ENCODE assay signal across 9 cellular contexts in genomic region chr11:36009469-36009868, GRCh38.
A peak's percentile ranks its signal among the peaks of the same experiment; 100 is the strongest.
DNase-seq lines count a peak whose midpoint lies in the region; ATAC-seq and TF ChIP-seq lines count a peak whose summit lies in the region.
"Had no signal": no experiment of that assay in that cellular context is flagged by ENCODE, and none has a peak within 500 bp of the region (broad histone marks: within the 10 kb centered on the region; RNA-seq: fewer than 3 reads in every experiment).

No MANE protein-coding gene starts in this region.

- no peaks in the 10 kb centered on the region for H3K36me3 ChIP-seq in SK-N-SH (replicated peaks in 1 of 2; ENCODE audit: control insufficient read depth in 1 of 2, insufficient read depth in 2 of 2, low read length in 1 of 2)
- H3K36me3 ChIP-seq: WERI-Rb-1 had no signal

- H3K79me2 ChIP-seq in SK-N-SH (ENCODE audit: insufficient read depth), result peaks cover 42% of the 10 kb centered on the region

- TF ChIP-seq RAD21 in SK-N-SH (IDR thresholded peaks at IDR 0.05; ENCODE audit: low read length), result no peak

- POLR2A ChIA-PET in SK-N-SH (lab: Yijun Ruan, JAX), result no interaction called here

- H2AFZ ChIP-seq in SK-N-SH (ENCODE audit: low read depth), result peak overlapping the region; percentile 33; the same call in 1 of the 2 replicates

- no peaks in the 10 kb centered on the region for H3K27me3 ChIP-seq in SK-N-SH (ENCODE audit: insufficient read depth)

- TF ChIP-seq CTCF in SK-N-SH (IDR thresholded peaks at IDR 0.05), result no peak

- 19% methylated on average over 4 of the region's 4 CpGs for WGBS in SK-N-SH (ENCODE audit: low lambda C conversion rate)

- H3K9me2 ChIP-seq in SK-N-SH, result no peaks in the 10 kb centered on the region

- ATAC-seq in HG02885 (IDR thresholded peaks at IDR 0.05; ENCODE audit: poor library complexity, unreplicated experiment) (no peak), GM18511 (IDR thresholded peaks at IDR 0.05; ENCODE audit: unreplicated experiment) (no peak)
- ATAC-seq: activated naive CD4-positive, alpha-beta T cell treated with anti-CD3 and anti-CD28 coated beads, Interleukin-2, amount 50 U/mL, for 72 hours had no signal

- DNase-seq in HCEC 1CT, result peak; percentile 79
- no peak for DNase-seq in SK-N-SH
- DNase-seq in fibroblast of gingiva (ENCODE audit: low read depth), result peak; percentile 71
- DNase-seq in substantia nigra (lab: John Stamatoyannopoulos, UW), result no peak
- no peak for DNase-seq in HuH-7.5 (ENCODE audit: low spot score)
- DNase-seq: WERI-Rb-1 had no signal

- H3K9ac ChIP-seq in SK-N-SH, result peak overlapping the region; percentile 17; the same call in 1 of the 2 replicates

- peak overlapping the region; percentile 9 to 34; a peak in 3 of 4 replicates for H3K4me3 ChIP-seq in SK-N-SH (ENCODE audit: low read depth in 2 of 2, low read length in 1 of 2)

- peak overlapping the region; percentile 65 for H3K4me2 ChIP-seq in SK-N-SH

- H3F3A ChIP-seq in SK-N-SH (replicated peaks; ENCODE audit: insufficient read depth), result peaks cover 22% of the 10 kb centered on the region

- peak in 1 of 2 experiments; percentile 69; a peak in 2 of 4 replicates for TF ChIP-seq EP300 in SK-N-SH (IDR thresholded peaks at IDR 0.05; ENCODE audit: borderline replicate concordance in 1 of 2, low read depth in 1 of 2, low read length in 1 of 2)

- CTCF ChIA-PET in SK-N-SH (lab: Yijun Ruan, JAX), result no interaction called here

- H3K4me1 ChIP-seq in SK-N-SH (ENCODE audit: control insufficient read depth in 1 of 2, insufficient read depth in 2 of 2, low read depth in 1 of 2, low read length in 1 of 2), result peaks cover 30 to 40% of the 10 kb centered on the region in 2 experiments

- H3K9me3 ChIP-seq in SK-N-SH, result no peaks in the 10 kb centered on the region

- H4K20me1 ChIP-seq in SK-N-SH (ENCODE audit: insufficient read depth), result 0 out of 2 replicates have a peak, but pooled peaks cover 2% of the 10 kb centered on the region

- peak overlapping the region; percentile 68 to 74 for H3K27ac ChIP-seq in SK-N-SH (ENCODE audit: low read depth in 2 of 2, low read length in 1 of 2)
- H3K27ac ChIP-seq in substantia nigra (ENCODE audit: low read depth, low read length, poor library complexity, severe bottlenecking), result peak overlapping the region; percentile 52
- H3K27ac ChIP-seq: WERI-Rb-1 had no signal

TF ChIP-seq in SK-N-SH, 30 proteins besides CTCF, POLR2A, EP300 and RAD21:
- no peak for TF ChIP-seq EZH2phosphoT487 (IDR thresholded peaks at IDR 0.05; ENCODE audit: borderline replicate concordance, low read depth)
- TF ChIP-seq TEAD4 (IDR thresholded peaks at IDR 0.05; ENCODE audit: borderline replicate concordance, insufficient read depth), result peak; percentile 79
- TF ChIP-seq PBX3 (IDR thresholded peaks at IDR 0.05), result peak; percentile 43
- no peak for TF ChIP-seq FOXJ3 (CRISPR knock-in tag; IDR thresholded peaks at IDR 0.05)
- no peak for TF ChIP-seq GABPA (IDR thresholded peaks at IDR 0.05; ENCODE audit: low read depth)
- no peak for TF ChIP-seq TAF1 (IDR thresholded peaks at IDR 0.05; ENCODE audit: borderline replicate concordance, low read depth, low read length)
- TF ChIP-seq TCF12 (IDR thresholded peaks at IDR 0.05), result peak; percentile 59
- TF ChIP-seq POLR2AphosphoS5 (IDR thresholded peaks at IDR 0.05; ENCODE audit: low read depth, low read length), result peak; percentile 46; the same call in 1 of the 2 replicates
- peak; percentile 92 for TF ChIP-seq JUND (IDR thresholded peaks at IDR 0.05)
- no peak for TF ChIP-seq SIN3A (IDR thresholded peaks at IDR 0.05; ENCODE audit: borderline replicate concordance, low read depth, low read length)
- peak; percentile 90 for TF ChIP-seq FOSL2 (IDR thresholded peaks at IDR 0.05; ENCODE audit: borderline replicate concordance, low read depth)
- no peak for TF ChIP-seq RFX5 (IDR thresholded peaks at IDR 0.05; ENCODE audit: low read length)
- TF ChIP-seq MEF2A (IDR thresholded peaks at IDR 0.05; ENCODE audit: borderline replicate concordance, low read depth), result no peak
- no peak for TF ChIP-seq GATA2 (CRISPR knock-in tag; IDR thresholded peaks at IDR 0.05)
- TF ChIP-seq MAX (IDR thresholded peaks at IDR 0.05; ENCODE audit: low read depth), result no peak
- TF ChIP-seq CHD2 (IDR thresholded peaks at IDR 0.05; ENCODE audit: low read length, partially characterized antibody), result no peak
- TF ChIP-seq RXRA (IDR thresholded peaks at IDR 0.05; ENCODE audit: borderline replicate concordance, low read depth), result 0 out of 2 replicates have a peak, but pooled peaks have one; percentile 30
- no peak; the same call in 1 of the 2 replicates for TF ChIP-seq ZBTB33 (IDR thresholded peaks at IDR 0.05; ENCODE audit: borderline replicate concordance, low read depth)
- peak; percentile 30; the same call in 1 of the 2 replicates for TF ChIP-seq NFIC (IDR thresholded peaks at IDR 0.05; ENCODE audit: borderline replicate concordance)
- no peak for TF ChIP-seq MXI1 (IDR thresholded peaks at IDR 0.05; ENCODE audit: low read depth, low read length)
- no peak for TF ChIP-seq USF1 (IDR thresholded peaks at IDR 0.05; ENCODE audit: borderline replicate concordance, low read depth)
- peak; percentile 26; the same call in 1 of the 2 replicates for TF ChIP-seq ELF1 (IDR thresholded peaks at IDR 0.05)

Comparison
In these comparisons a context has a peak if more than half of its experiments do, and no peak if none do; other contexts are left out.
1. DNase-seq: peak in HCEC 1CT (single experiment) and fibroblast of gingiva (single experiment); none in SK-N-SH (single experiment), substantia nigra (0 of 49) and HuH-7.5 (single experiment).